In the genomic region with DNA sequence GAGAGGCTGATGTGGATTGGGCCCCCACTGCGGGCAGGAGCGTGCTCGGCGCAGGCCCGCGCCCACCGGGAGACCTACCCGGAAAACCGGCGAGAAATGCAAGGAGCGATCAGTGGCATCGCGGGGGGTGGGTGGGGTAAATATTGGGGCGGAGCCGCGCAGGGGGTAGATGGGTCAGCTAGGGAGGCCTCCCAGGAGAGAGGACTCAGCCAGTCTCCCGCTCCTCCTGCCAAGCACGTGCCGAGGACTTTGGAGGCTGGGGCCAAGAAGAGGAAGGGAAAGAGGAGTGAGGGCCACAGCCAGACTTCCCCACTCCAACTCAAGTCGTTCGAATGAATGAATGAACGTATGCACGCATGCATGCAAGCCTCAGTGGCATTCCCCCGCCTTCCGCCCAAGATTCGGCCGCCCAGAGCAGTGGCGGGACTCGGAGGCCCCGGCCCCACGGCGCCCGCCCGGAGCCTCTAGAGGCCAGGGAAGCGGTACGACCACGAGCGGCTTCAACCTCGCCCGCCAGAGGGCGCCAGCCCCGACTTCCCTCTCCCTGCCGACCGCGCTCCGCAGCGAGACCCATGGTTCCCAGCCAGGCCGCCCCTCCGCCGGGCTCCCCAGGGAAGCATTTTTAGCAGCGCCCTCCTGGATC, we compare ENCODE assay signal across 1 cellular context.
TF ChIP-seq lines count a peak whose summit lies in the region.

No MANE protein-coding gene starts in this region.

TF ChIP-seq in WTC11, 78 proteins besides CTCF, POLR2A, EP300 and RAD21 (continued from another document):
- TF ChIP-seq SP1 (CRISPR knock-in tag; conservative IDR thresholded peaks at IDR 0.05), result peak; percentile 58; the same call in 1 of the 2 replicates
- TF ChIP-seq, protein P1, sequence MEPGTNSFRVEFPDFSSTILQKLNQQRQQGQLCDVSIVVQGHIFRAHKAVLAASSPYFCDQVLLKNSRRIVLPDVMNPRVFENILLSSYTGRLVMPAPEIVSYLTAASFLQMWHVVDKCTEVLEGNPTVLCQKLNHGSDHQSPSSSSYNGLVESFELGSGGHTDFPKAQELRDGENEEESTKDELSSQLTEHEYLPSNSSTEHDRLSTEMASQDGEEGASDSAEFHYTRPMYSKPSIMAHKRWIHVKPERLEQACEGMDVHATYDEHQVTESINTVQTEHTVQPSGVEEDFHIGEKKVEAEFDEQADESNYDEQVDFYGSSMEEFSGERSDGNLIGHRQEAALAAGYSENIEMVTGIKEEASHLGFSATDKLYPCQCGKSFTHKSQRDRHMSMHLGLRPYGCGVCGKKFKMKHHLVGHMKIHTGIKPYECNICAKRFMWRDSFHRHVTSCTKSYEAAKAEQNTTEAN (CRISPR knock-in tag; IDR thresholded peaks at IDR 0.05), result peak; percentile 88; the same call in 1 of the 2 replicates
- TF ChIP-seq, protein P2, sequence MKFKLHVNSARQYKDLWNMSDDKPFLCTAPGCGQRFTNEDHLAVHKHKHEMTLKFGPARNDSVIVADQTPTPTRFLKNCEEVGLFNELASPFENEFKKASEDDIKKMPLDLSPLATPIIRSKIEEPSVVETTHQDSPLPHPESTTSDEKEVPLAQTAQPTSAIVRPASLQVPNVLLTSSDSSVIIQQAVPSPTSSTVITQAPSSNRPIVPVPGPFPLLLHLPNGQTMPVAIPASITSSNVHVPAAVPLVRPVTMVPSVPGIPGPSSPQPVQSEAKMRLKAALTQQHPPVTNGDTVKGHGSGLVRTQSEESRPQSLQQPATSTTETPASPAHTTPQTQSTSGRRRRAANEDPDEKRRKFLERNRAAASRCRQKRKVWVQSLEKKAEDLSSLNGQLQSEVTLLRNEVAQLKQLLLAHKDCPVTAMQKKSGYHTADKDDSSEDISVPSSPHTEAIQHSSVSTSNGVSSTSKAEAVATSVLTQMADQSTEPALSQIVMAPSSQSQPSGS (CRISPR knock-in tag; IDR thresholded peaks at IDR 0.05; ENCODE audit: borderline replicate concordance, low read depth), result no peak
- no peak for TF ChIP-seq PRRX2 (CRISPR knock-in tag; IDR thresholded peaks at IDR 0.05)
- peak; percentile 84 for TF ChIP-seq ZNF263 (CRISPR knock-in tag; IDR thresholded peaks at IDR 0.05; ENCODE audit: low read depth)
- TF ChIP-seq FOXK1 (CRISPR knock-in tag; IDR thresholded peaks at IDR 0.05), result peak; percentile 44; the same call in 1 of the 2 replicates
- TF ChIP-seq, protein P3, sequence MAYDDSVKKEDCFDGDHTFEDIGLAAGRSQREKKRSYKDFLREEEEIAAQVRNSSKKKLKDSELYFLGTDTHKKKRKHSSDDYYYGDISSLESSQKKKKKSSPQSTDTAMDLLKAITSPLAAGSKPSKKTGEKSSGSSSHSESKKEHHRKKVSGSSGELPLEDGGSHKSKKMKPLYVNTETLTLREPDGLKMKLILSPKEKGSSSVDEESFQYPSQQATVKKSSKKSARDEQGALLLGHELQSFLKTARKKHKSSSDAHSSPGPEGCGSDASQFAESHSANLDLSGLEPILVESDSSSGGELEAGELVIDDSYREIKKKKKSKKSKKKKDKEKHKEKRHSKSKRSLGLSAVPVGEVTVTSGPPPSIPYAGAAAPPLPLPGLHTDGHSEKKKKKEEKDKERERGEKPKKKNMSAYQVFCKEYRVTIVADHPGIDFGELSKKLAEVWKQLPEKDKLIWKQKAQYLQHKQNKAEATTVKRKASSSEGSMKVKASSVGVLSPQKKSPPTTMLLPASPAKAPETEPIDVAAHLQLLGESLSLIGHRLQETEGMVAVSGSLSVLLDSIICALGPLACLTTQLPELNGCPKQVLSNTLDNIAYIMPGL (CRISPR knock-in tag; IDR thresholded peaks at IDR 0.05), result peak; percentile 87
- TF ChIP-seq FOXP1 (CRISPR knock-in tag; IDR thresholded peaks at IDR 0.05; ENCODE audit: borderline replicate concordance), result peak; percentile 55; the same call in 1 of the 2 replicates
- TF ChIP-seq ESRRA (CRISPR knock-in tag; IDR thresholded peaks at IDR 0.05; ENCODE audit: borderline replicate concordance), result peak; percentile 42; the same call in 1 of the 2 replicates
- TF ChIP-seq, protein P4, sequence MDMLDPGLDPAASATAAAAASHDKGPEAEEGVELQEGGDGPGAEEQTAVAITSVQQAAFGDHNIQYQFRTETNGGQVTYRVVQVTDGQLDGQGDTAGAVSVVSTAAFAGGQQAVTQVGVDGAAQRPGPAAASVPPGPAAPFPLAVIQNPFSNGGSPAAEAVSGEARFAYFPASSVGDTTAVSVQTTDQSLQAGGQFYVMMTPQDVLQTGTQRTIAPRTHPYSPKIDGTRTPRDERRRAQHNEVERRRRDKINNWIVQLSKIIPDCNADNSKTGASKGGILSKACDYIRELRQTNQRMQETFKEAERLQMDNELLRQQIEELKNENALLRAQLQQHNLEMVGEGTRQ (CRISPR knock-in tag; IDR thresholded peaks at IDR 0.05), result peak; percentile 8; the same call in 1 of the 2 replicates
- TF ChIP-seq CBFB (CRISPR knock-in tag; IDR thresholded peaks at IDR 0.05; ENCODE audit: low read depth), result no peak
- TF ChIP-seq, protein P5, sequence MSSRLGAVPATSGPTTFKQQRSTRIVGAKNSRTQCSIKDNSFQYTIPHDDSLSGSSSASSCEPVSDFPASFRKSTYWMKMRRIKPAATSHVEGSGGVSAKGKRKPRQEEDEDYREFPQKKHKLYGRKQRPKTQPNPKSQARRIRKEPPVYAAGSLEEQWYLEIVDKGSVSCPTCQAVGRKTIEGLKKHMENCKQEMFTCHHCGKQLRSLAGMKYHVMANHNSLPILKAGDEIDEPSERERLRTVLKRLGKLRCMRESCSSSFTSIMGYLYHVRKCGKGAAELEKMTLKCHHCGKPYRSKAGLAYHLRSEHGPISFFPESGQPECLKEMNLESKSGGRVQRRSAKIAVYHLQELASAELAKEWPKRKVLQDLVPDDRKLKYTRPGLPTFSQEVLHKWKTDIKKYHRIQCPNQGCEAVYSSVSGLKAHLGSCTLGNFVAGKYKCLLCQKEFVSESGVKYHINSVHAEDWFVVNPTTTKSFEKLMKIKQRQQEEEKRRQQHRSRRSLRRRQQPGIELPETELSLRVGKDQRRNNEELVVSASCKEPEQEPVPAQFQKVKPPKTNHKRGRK (CRISPR knock-in tag; IDR thresholded peaks at IDR 0.05; ENCODE audit: borderline replicate concordance), result no peak
- TF ChIP-seq, protein P6, sequence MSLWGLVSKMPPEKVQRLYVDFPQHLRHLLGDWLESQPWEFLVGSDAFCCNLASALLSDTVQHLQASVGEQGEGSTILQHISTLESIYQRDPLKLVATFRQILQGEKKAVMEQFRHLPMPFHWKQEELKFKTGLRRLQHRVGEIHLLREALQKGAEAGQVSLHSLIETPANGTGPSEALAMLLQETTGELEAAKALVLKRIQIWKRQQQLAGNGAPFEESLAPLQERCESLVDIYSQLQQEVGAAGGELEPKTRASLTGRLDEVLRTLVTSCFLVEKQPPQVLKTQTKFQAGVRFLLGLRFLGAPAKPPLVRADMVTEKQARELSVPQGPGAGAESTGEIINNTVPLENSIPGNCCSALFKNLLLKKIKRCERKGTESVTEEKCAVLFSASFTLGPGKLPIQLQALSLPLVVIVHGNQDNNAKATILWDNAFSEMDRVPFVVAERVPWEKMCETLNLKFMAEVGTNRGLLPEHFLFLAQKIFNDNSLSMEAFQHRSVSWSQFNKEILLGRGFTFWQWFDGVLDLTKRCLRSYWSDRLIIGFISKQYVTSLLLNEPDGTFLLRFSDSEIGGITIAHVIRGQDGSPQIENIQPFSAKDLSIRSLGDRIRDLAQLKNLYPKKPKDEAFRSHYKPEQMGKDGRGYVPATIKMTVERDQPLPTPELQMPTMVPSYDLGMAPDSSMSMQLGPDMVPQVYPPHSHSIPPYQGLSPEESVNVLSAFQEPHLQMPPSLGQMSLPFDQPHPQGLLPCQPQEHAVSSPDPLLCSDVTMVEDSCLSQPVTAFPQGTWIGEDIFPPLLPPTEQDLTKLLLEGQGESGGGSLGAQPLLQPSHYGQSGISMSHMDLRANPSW (CRISPR knock-in tag; conservative IDR thresholded peaks at IDR 0.05; ENCODE audit: low read depth), result no peak
- TF ChIP-seq ZNF219 (CRISPR knock-in tag; IDR thresholded peaks at IDR 0.05; ENCODE audit: borderline replicate concordance), result no peak
- TF ChIP-seq TCF7 (CRISPR knock-in tag; IDR thresholded peaks at IDR 0.05; ENCODE audit: low read depth), result no peak
- TF ChIP-seq RELA (CRISPR knock-in tag; IDR thresholded peaks at IDR 0.05; ENCODE audit: borderline replicate concordance), result 0 out of 2 replicates have a peak, but pooled peaks have one; percentile 10
- no peak for TF ChIP-seq TEAD1 (CRISPR knock-in tag; IDR thresholded peaks at IDR 0.05)
- TF ChIP-seq, protein P7, sequence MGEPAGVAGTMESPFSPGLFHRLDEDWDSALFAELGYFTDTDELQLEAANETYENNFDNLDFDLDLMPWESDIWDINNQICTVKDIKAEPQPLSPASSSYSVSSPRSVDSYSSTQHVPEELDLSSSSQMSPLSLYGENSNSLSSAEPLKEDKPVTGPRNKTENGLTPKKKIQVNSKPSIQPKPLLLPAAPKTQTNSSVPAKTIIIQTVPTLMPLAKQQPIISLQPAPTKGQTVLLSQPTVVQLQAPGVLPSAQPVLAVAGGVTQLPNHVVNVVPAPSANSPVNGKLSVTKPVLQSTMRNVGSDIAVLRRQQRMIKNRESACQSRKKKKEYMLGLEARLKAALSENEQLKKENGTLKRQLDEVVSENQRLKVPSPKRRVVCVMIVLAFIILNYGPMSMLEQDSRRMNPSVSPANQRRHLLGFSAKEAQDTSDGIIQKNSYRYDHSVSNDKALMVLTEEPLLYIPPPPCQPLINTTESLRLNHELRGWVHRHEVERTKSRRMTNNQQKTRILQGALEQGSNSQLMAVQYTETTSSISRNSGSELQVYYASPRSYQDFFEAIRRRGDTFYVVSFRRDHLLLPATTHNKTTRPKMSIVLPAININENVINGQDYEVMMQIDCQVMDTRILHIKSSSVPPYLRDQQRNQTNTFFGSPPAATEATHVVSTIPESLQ (CRISPR knock-in tag; IDR thresholded peaks at IDR 0.05), result no peak
- TF ChIP-seq GRHL2 (CRISPR knock-in tag; IDR thresholded peaks at IDR 0.05; ENCODE audit: insufficient replicate concordance, severe bottlenecking), result no peak
- TF ChIP-seq CREB1 (CRISPR knock-in tag; IDR thresholded peaks at IDR 0.05), result no peak
- TF ChIP-seq JUN (CRISPR knock-in tag; IDR thresholded peaks at IDR 0.05), result no peak
- peak; percentile 89 for TF ChIP-seq GTF2I (CRISPR knock-in tag; conservative IDR thresholded peaks at IDR 0.05)
- TF ChIP-seq, protein P8, sequence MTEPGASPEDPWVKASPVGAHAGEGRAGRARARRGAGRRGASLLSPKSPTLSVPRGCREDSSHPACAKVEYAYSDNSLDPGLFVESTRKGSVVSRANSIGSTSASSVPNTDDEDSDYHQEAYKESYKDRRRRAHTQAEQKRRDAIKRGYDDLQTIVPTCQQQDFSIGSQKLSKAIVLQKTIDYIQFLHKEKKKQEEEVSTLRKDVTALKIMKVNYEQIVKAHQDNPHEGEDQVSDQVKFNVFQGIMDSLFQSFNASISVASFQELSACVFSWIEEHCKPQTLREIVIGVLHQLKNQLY (CRISPR knock-in tag; IDR thresholded peaks at IDR 0.05), result 0 out of 2 replicates have a peak, but pooled peaks have one; percentile 19
- peak; percentile 68 for TF ChIP-seq ZNF423 (CRISPR knock-in tag; IDR thresholded peaks at IDR 0.05)
- no peak for TF ChIP-seq TEAD4 (CRISPR knock-in tag; IDR thresholded peaks at IDR 0.05)
- TF ChIP-seq ZNF232 (CRISPR knock-in tag; IDR thresholded peaks at IDR 0.05), result peak; percentile 63; the same call in 1 of the 2 replicates
